1 cellular context compared by ENCODE assay signal in genomic region chr10:12214763-12215218, GRCh38.
TF ChIP-seq lines count a peak whose summit lies in the region.

No MANE protein-coding gene starts in this region.

TF ChIP-seq in H1, 55 proteins besides CTCF, POLR2A, EP300 and RAD21 (continued from another document):
- no peak for TF ChIP-seq MAFK (IDR thresholded peaks at IDR 0.05; ENCODE audit: low read depth, low read length)
- TF ChIP-seq GABPA (IDR thresholded peaks at IDR 0.05; ENCODE audit: borderline replicate concordance, insufficient read depth, low read length), result no peak
- TF ChIP-seq SAP30 (IDR thresholded peaks at IDR 0.05; ENCODE audit: insufficient read depth, insufficient replicate concordance, low read length), result no peak
- TF ChIP-seq SIRT6 (IDR thresholded peaks at IDR 0.05; ENCODE audit: low read length), result no peak
- TF ChIP-seq HDAC6 (IDR thresholded peaks at IDR 0.05; ENCODE audit: low read depth, low read length), result no peak
- no peak for TF ChIP-seq TEAD4 (IDR thresholded peaks at IDR 0.05; ENCODE audit: low read depth, low read length)
- TF ChIP-seq BACH1 (IDR thresholded peaks at IDR 0.05; ENCODE audit: low read length), result no peak
- no peak for TF ChIP-seq USF2 (IDR thresholded peaks at IDR 0.05; ENCODE audit: low read length)
- no peak for TF ChIP-seq GTF2F1 (IDR thresholded peaks at IDR 0.05; ENCODE audit: borderline replicate concordance, low read depth, low read length)
- TF ChIP-seq SP4 (IDR thresholded peaks at IDR 0.05; ENCODE audit: low read length), result no peak
